In genomic region chr12:63362801-63363200, GRCh38 we compare ENCODE assay signal across 24 cellular contexts.
DNase-seq lines count a peak whose midpoint lies in the region; ATAC-seq, FAIRE-seq and TF ChIP-seq lines count a peak whose summit lies in the region.
"Had no signal": no experiment of that assay in that cellular context is flagged by ENCODE, and none has a peak within 500 bp of the region (broad histone marks: within the 10 kb centered on the region; RNA-seq: fewer than 3 reads in every experiment).

No MANE protein-coding gene starts in this region.

- in situ Hi-C loops in HepG2 (cut with HindIII; ENCODE audit: extremely low pct_ligation_motif_present, low pct_unique_long_range_greater_than_20kb) (no loop called here), GM23248 (cut with MboI) (no loop called here), GM13976 (cut with MboI; ENCODE audit: low sequenced_read_pairs, unreplicated experiment) (no loop called here)

- POLR2A ChIA-PET in HepG2 (lab: Yijun Ruan, JAX) (no interaction called here), WTC11 (lab: Charles Lee) (no interaction called here)

- no peak for TF ChIP-seq EP300 in HepG2 (IDR thresholded peaks at IDR 0.05; ENCODE audit: low read depth in 2 of 2, low read length in 2 of 2)
- no peak for TF ChIP-seq EP300 in HepG2 (CRISPR knock-in tag; IDR thresholded peaks at IDR 0.05; ENCODE audit: borderline replicate concordance)

- H3K27me3 ChIP-seq in RWPE2 (ENCODE audit: insufficient read depth, poor library complexity, severe bottlenecking) (peaks cover 19% of the 10 kb centered on the region), HepG2 (ENCODE audit: control insufficient read depth in 1 of 2, insufficient read depth in 2 of 2, low read length in 2 of 2) (no peaks in the 10 kb centered on the region), GM23248 (replicated peaks; ENCODE audit: insufficient read depth) (no peaks in the 10 kb centered on the region)
- H3K27me3 ChIP-seq: colonic mucosa had no signal

- H3K9me3 ChIP-seq in RWPE2 (ENCODE audit: severe bottlenecking) (no peaks in the 10 kb centered on the region), HepG2 (ENCODE audit: low read length) (no peaks in the 10 kb centered on the region), GM23248 (ENCODE audit: low read depth) (no peaks in the 10 kb centered on the region)
- H3K9me3 ChIP-seq: colonic mucosa had no signal

- H3K9ac ChIP-seq in HepG2 (ENCODE audit: insufficient read depth, low read depth, low read length), result no peak overlapping the region
- no peak overlapping the region for H3K9ac ChIP-seq in GM23248

- no peaks in the 10 kb centered on the region for H3F3A ChIP-seq in GM23248 (ENCODE audit: insufficient read depth)

- H3K4me1 ChIP-seq in RWPE2 (ENCODE audit: insufficient read depth, poor library complexity, severe bottlenecking), result no peaks in the 10 kb centered on the region
- no peaks in the 10 kb centered on the region for H3K4me1 ChIP-seq in HepG2 (ENCODE audit: insufficient read depth, low read length)
- H3K4me1 ChIP-seq in GM23248 (ENCODE audit: insufficient read depth), result no peaks in the 10 kb centered on the region
- H3K4me1 ChIP-seq: colonic mucosa, left ventricle myocardium inferior had no signal

- H3K27ac ChIP-seq in RWPE2 (ENCODE audit: poor library complexity, severe bottlenecking), result no peak overlapping the region
- no peak overlapping the region for H3K27ac ChIP-seq in HepG2 (ENCODE audit: extremely low read length, insufficient read depth, low read length)
- H3K27ac ChIP-seq in GM23248, result no peak overlapping the region
- H3K27ac ChIP-seq: colonic mucosa, left ventricle myocardium inferior, WERI-Rb-1 had no signal

- H3K27me3 Mint-ChIP-seq in HFFc6 (ENCODE audit: insufficient read depth) (peaks cover 3% of the 10 kb centered on the region), WTC11 (ENCODE audit: low read depth) (no peaks in the 10 kb centered on the region)
- H3K27me3 Mint-ChIP-seq: activated CD4-positive, alpha-beta memory T cell treated with anti-CD3 and anti-CD28 coated beads for 36 hours; activated T-cell treated with anti-CD3 and anti-CD28 coated beads, Interleukin-2, amount 50 U/mL, for 24 hours; CD4-positive, CD25-positive, alpha-beta regulatory T cell had no signal

- H4K20me1 ChIP-seq in HepG2 (ENCODE audit: insufficient read depth, low read length) (no peaks in the 10 kb centered on the region), GM23248 (ENCODE audit: insufficient read depth) (no peaks in the 10 kb centered on the region)

- DNase-seq in AG10803 (ENCODE audit: low read depth), result peak; percentile 22
- DNase-seq in HFFc6, result peak; percentile 52
- no peak for DNase-seq in RWPE2 (ENCODE audit: low spot score)
- peak; percentile 40 for DNase-seq in fibroblast of villous mesenchyme (ENCODE audit: low read depth)
- no peak for DNase-seq in HepG2 (ENCODE audit: low spot score)
- DNase-seq in GM23248, result no peak
- DNase-seq in WTC11 (ENCODE audit: low spot score), result no peak
- DNase-seq in GM13976 (ENCODE audit: low spot score), result no peak
- DNase-seq: activated CD4-positive, alpha-beta memory T cell treated with anti-CD3 and anti-CD28 coated beads for 36 hours; activated naive CD4-positive, alpha-beta T cell treated with anti-CD3 and anti-CD28 coated beads, Interleukin-2, amount 50 U/mL, for 16 hours; activated T-cell treated with anti-CD3 and anti-CD28 coated beads, Interleukin-2, amount 50 U/mL, for 24 hours; aorta; CD4-positive, CD25-positive, alpha-beta regulatory T cell; colonic mucosa; Karpas-422; left ventricle myocardium inferior; NCI-H1417 treated with DMSO at 0.1 percent for 48 hours; NCI-H524 treated with DMSO at 0.1 percent for 48 hours; SHP77 treated with DMSO at 0.1 percent for 48 hours; stimulated activated CD8-positive, alpha-beta memory T cell treated with anti-CD3 and anti-CD28 coated beads, Interleukin-4, amount 100 ng/mL, for 48 hours; WERI-Rb-1 had no signal

- H3K79me2 ChIP-seq in HepG2 (ENCODE audit: insufficient read depth, low read length), result no peaks in the 10 kb centered on the region
- no peaks in the 10 kb centered on the region for H3K79me2 ChIP-seq in GM23248 (ENCODE audit: insufficient read depth)

- H3K4me3 ChIP-seq in AG10803 (ENCODE audit: low read length) (no peak overlapping the region), RWPE2 (ENCODE audit: severe bottlenecking) (no peak overlapping the region), fibroblast of villous mesenchyme (ENCODE audit: low read depth, low read length) (no peak overlapping the region), HepG2 (replicated peaks in 1 of 3; ENCODE audit: insufficient read depth in 1 of 3, low read depth in 2 of 3, low read length in 3 of 3) (no peak overlapping the region), GM23248 (no peak overlapping the region)
- H3K4me3 ChIP-seq: colonic mucosa, GM23338, left ventricle myocardium inferior had no signal

- 3% methylated on average over 1 of the region's 1 CpG for WGBS in HepG2 (ENCODE audit: low lambda C conversion rate)
- 62 to 68% methylated on average over 1 of the region's 1 CpG for WGBS in GM23248 (ENCODE audit: low coverage in 1 of 2, low lambda C conversion rate in 2 of 2, missing lambda C conversion rate in 2 of 2), 2 experiments

- CTCF ChIA-PET in HepG2 (lab: Yijun Ruan, JAX; ENCODE audit: low intra/inter-chr PET ratio, low total read pairs), result no interaction called here
- CTCF ChIA-PET in WTC11 (lab: Charles Lee), result no interaction called here

- ATAC-seq in RWPE2 (ENCODE audit: low read depth), result peak; percentile 36
- ATAC-seq in HepG2, result no peak
- ATAC-seq in WTC11, result no peak
- ATAC-seq: GM23338 had no signal

- H3K36me3 ChIP-seq in RWPE2 (ENCODE audit: low read depth) (no peaks in the 10 kb centered on the region), HepG2 (replicated peaks in 1 of 2; ENCODE audit: control insufficient read depth in 1 of 2, insufficient read depth in 2 of 2, low read length in 2 of 2) (no peaks in the 10 kb centered on the region), GM23248 (ENCODE audit: low read depth) (no peaks in the 10 kb centered on the region)
- H3K36me3 ChIP-seq: colonic mucosa, left ventricle myocardium inferior, WERI-Rb-1 had no signal

- H3K27ac Mint-ChIP-seq in HFFc6 (no peak overlapping the region), WTC11 (no peak overlapping the region)
- H3K27ac Mint-ChIP-seq: activated CD4-positive, alpha-beta memory T cell treated with anti-CD3 and anti-CD28 coated beads for 36 hours; activated T-cell treated with anti-CD3 and anti-CD28 coated beads, Interleukin-2, amount 50 U/mL, for 24 hours; CD4-positive, CD25-positive, alpha-beta regulatory T cell; GM23338; T-helper 1 cell treated with Interleukin-12 subunit alpha and Interleukin-12 subunit beta and Interleukin-4 antibody, amounts not matched to agents 30 μg/mL and 1 μg/mL, for 36 hours had no signal

- no peaks in the 10 kb centered on the region for H3K36me3 Mint-ChIP-seq in HFFc6 (ENCODE audit: low read depth)
- peaks cover 4% of the 10 kb centered on the region; the same call in 1 of the 2 replicates for H3K36me3 Mint-ChIP-seq in WTC11
- H3K36me3 Mint-ChIP-seq: activated CD4-positive, alpha-beta memory T cell treated with anti-CD3 and anti-CD28 coated beads for 36 hours; CD4-positive, CD25-positive, alpha-beta regulatory T cell had no signal

- no peak for TF ChIP-seq RAD21 in HepG2 (CRISPR knock-in tag; IDR thresholded peaks at IDR 0.05)

- H3K4me3 Mint-ChIP-seq in HFFc6 (no peak overlapping the region), WTC11 (no peak overlapping the region)
- H3K4me3 Mint-ChIP-seq: activated CD4-positive, alpha-beta memory T cell treated with anti-CD3 and anti-CD28 coated beads for 36 hours; activated T-cell treated with anti-CD3 and anti-CD28 coated beads, Interleukin-2, amount 50 U/mL, for 24 hours; CD4-positive, CD25-positive, alpha-beta regulatory T cell; GM23338; neural crest cell; T-helper 1 cell treated with Interleukin-12 subunit alpha and Interleukin-12 subunit beta and Interleukin-4 antibody, amounts not matched to agents 30 μg/mL and 1 μg/mL, for 36 hours had no signal

- H3K9me2 ChIP-seq in GM23248 (ENCODE audit: insufficient read depth), result no peaks in the 10 kb centered on the region

- H2AFZ ChIP-seq in HepG2 (ENCODE audit: low read length) (no peak overlapping the region), GM23248 (no peak overlapping the region)
- H2AFZ ChIP-seq: GM23338 had no signal

- H3K4me2 ChIP-seq in HepG2 (ENCODE audit: low read depth, low read length), result no peak overlapping the region
- H3K4me2 ChIP-seq in GM23248 (ENCODE audit: unreplicated experiment), result no peak overlapping the region
- H3K4me2 ChIP-seq: GM23338 had no signal

- TF ChIP-seq POLR2A in HepG2 (IDR thresholded peaks at IDR 0.05; ENCODE audit: insufficient read depth in 1 of 2, low read depth in 2 of 2, low read length in 2 of 2), result no peak

- H3K9me3 Mint-ChIP-seq in HFFc6, result no peaks in the 10 kb centered on the region
- peaks cover 14% of the 10 kb centered on the region for H3K9me3 Mint-ChIP-seq in WTC11
- H3K9me3 Mint-ChIP-seq: activated T-cell treated with anti-CD3 and anti-CD28 coated beads, Interleukin-2, amount 50 U/mL, for 24 hours; neural crest cell had no signal

- intact Hi-C loops in HepG2 (cut with micrococcal nuclease; ENCODE audit: unreplicated experiment), result no loop called here

- no TSS peak for BruUV-seq in HepG2 (replicated peaks; lab: Mats Ljungman, UMichigan)

- TF ChIP-seq CTCF in AG10803 (conservative IDR thresholded peaks at IDR 0.05; ENCODE audit: low read length) (no peak), HFFc6 (IDR thresholded peaks at IDR 0.05) (no peak), RWPE2 (IDR thresholded peaks at IDR 0.05; ENCODE audit: poor library complexity, severe bottlenecking) (no peak), fibroblast of villous mesenchyme (IDR thresholded peaks at IDR 0.05; ENCODE audit: insufficient read depth, low read depth, low read length) (no peak), HepG2 (CRISPR knock-in tag; IDR thresholded peaks at IDR 0.05) (no peak), WTC11 (IDR thresholded peaks at IDR 0.05) (no peak), GM13976 (IDR thresholded peaks at IDR 0.05; ENCODE audit: borderline replicate concordance, control extremely low read depth, extremely low read depth, insufficient read depth, missing control alignments) (no peak)

- FAIRE-seq in HepG2 (lab: Jason Lieb, UNC), result no peak

- H3K4me1 Mint-ChIP-seq in HFFc6 (ENCODE audit: low read depth) (no peaks in the 10 kb centered on the region), WTC11 (peaks cover 4% of the 10 kb centered on the region; the same call in 1 of the 2 replicates)
- H3K4me1 Mint-ChIP-seq: CD4-positive, CD25-positive, alpha-beta regulatory T cell had no signal

TF ChIP-seq in HepG2, 621 proteins besides CTCF, POLR2A, EP300 and RAD21 (continues in another document):
- TF ChIP-seq REXO4 (CRISPR knock-in tag; IDR thresholded peaks at IDR 0.05; ENCODE audit: borderline replicate concordance), result no peak

Comparison
In these comparisons a context has a peak if more than half of its experiments do, and no peak if none do; other contexts are left out.
1. DNase-seq: peak in AG10803 (single experiment), HFFc6 (single experiment) and fibroblast of villous mesenchyme (single experiment); none in RWPE2 (single experiment), HepG2 (single experiment), GM23248 (single experiment), WTC11 (single experiment) and GM13976 (single experiment).